26 cellular contexts compared by ENCODE assay signal in the genomic region with DNA sequence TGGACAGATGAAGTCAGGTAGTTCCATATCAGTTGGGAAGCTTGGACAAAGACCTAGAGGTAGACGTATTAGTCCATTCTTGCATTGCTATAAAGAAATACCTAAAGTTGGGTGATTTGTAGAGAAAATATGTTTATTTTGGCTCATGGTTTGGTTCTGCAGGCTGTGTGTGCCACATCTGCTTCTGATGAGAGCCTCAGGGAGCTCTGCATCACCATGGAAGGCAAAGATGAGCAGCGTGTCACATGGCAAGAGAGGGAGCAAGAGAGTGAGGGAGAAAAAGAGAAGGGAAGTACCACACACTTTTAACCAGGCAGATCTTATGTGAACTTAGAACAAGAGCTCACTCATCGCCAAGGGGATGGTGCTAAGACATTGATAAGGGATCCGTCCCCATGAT. TPM values are rescaled to one million over a fixed set of nuclear protein-coding genes. Genes with fewer than 3 reads are reported as not detected.
DNase-seq lines count a peak whose midpoint lies in the region; ATAC-seq, FAIRE-seq and TF ChIP-seq lines count a peak whose summit lies in the region.
"Had no signal": no experiment of that assay in that cellular context is flagged by ENCODE, and none has a peak within 500 bp of the region (broad histone marks: within the 10 kb centered on the region; RNA-seq: fewer than 3 reads in every experiment).

No MANE protein-coding gene starts in this region.

- no peaks in the 10 kb centered on the region for H3K9me3 ChIP-seq in pancreas
- H3K9me3 ChIP-seq: lower lobe of right lung had no signal

- TF ChIP-seq CTCF in fibroblast of mammary gland (conservative IDR thresholded peaks at IDR 0.05; ENCODE audit: control insufficient read depth, insufficient read depth, low read depth, low read length) = no peak
- TF ChIP-seq CTCF in pancreas (IDR thresholded peaks at IDR 0.05) = no peak

- H3K36me3 ChIP-seq in pancreas = no peaks in the 10 kb centered on the region
- H3K36me3 ChIP-seq: lower lobe of right lung had no signal

- intact Hi-C loops in pancreas (cut with DNase I) = no loop called here

- ATAC-seq in pancreas = no peak
- ATAC-seq in HG02885 (IDR thresholded peaks at IDR 0.05; ENCODE audit: poor library complexity, unreplicated experiment) = no peak
- ATAC-seq: activated CD8-positive, alpha-beta memory T cell treated with anti-CD3 and anti-CD28 coated beads, Interleukin-2, amount 10 ng/mL, durations not matched to agents 7 days and 5 days; GM12878; lower lobe of right lung had no signal

- FAIRE-seq in pancreas (lab: Jason Lieb, UNC) = no peak
- FAIRE-seq: GM12878 had no signal

- no peaks in the 10 kb centered on the region for H3K4me1 ChIP-seq in pancreas
- H3K4me1 ChIP-seq: lower lobe of right lung had no signal

- H3K4me3 ChIP-seq in fibroblast of mammary gland (ENCODE audit: control insufficient read depth, low read depth, low read length) (no peak overlapping the region), skeletal muscle cell (ENCODE audit: low read depth, low read length) (no peak overlapping the region), pancreas (no peak overlapping the region)
- H3K4me3 ChIP-seq: GM12878, lower lobe of right lung, skin epidermis had no signal

- H3K27ac ChIP-seq in pancreas = no peak overlapping the region
- H3K27ac ChIP-seq: lower lobe of right lung, skin epidermis, VCaP had no signal

- DNase-seq in GM04503 (ENCODE audit: low read depth) (peak; percentile 55), amniotic stem cell (lab: John Stamatoyannopoulos, UW) (peak; percentile 67), fibroblast of mammary gland (ENCODE audit: low read depth) (peak; percentile 92), skeletal muscle cell (ENCODE audit: low read depth) (peak; percentile 46), iPS-NIHi11 (ENCODE audit: low spot score) (no peak), pancreas (no peak)
- no peak for DNase-seq in activated effector memory CD4-positive, alpha-beta T cell treated with Interleukin-2 at 50 U/mL for 16 hours
- DNase-seq: activated CD4-positive, alpha-beta T cell treated with anti-CD3 and anti-CD28 coated beads, Interleukin-2, amount 10 ng/mL, durations not matched to agents 24 days and 14 days; activated CD8-positive, alpha-beta memory T cell treated with anti-CD3 and anti-CD28 coated beads, Interleukin-2, amount 10 ng/mL, durations not matched to agents 7 days and 5 days; CD8-positive, alpha-beta memory T cell; DMS53; effector CD8-positive, alpha-beta T cell; erythroblast; kidney glomerular epithelial cell; lower lobe of right lung; NCI-H1105 treated with DMSO at 0.1 percent for 48 hours; NCI-H2081 treated with DMSO at 0.1 percent for 48 hours had no signal

- 77 to 79% methylated on average over 4 of the region's 4 CpGs for WGBS in pancreas, 2 donors

- no peaks in the 10 kb centered on the region for H3K27me3 ChIP-seq in pancreas

RNA-seq across cellular contexts. Expression of gene TSACC, which starts 9.0 kb away (rescaled TPM):
- total RNA-seq in pancreas = not detected
- under 1 TPM in 1 of 2 donors, not detected in 1; 0.56 TPM for polyA plus RNA-seq in pancreas
- total RNA-seq: activated CD8-positive, alpha-beta memory T cell treated with anti-CD3 and anti-CD28 coated beads, Interleukin-2, amount 10 ng/mL, durations not matched to agents 7 days and 5 days; chondrocyte; glomerular endothelial cell; GM12878; lower lobe of right lung; subcutaneous adipose tissue had no signal

RNA-seq across cellular contexts. Expression of gene CCT3, which starts 9.2 kb away (rescaled TPM):
- 100 to 1,000 TPM in 1 of 6 donors, 10 to 100 TPM in 5; 47.1 to 107 (median 87.1) TPM for total RNA-seq in pancreas
- polyA plus RNA-seq in pancreas = 10 to 100 TPM; 58.3 to 81.5 TPM

RNA-seq across cellular contexts. Expression of gene RHBG, which starts 21.7 kb away (rescaled TPM):
- under 1 TPM; 0.16 to 1.00 (median 0.40) TPM for total RNA-seq in pancreas
- 1 to 10 TPM; 1.3 to 3.5 TPM for polyA plus RNA-seq in pancreas
- total RNA-seq: activated CD4-positive, alpha-beta T cell treated with anti-CD3 and anti-CD28 coated beads, Interleukin-2, amount 10 ng/mL, durations not matched to agents 24 days and 14 days; activated CD8-positive, alpha-beta memory T cell treated with anti-CD3 and anti-CD28 coated beads, Interleukin-2, amount 10 ng/mL, durations not matched to agents 7 days and 5 days; CD8-positive, alpha-beta memory T cell; chondrocyte; glomerular endothelial cell; GM12878; lower lobe of right lung; OCI-LY7; subcutaneous adipose tissue had no signal
- polyA plus RNA-seq: CD8-positive, alpha-beta memory T cell; GM12878 had no signal

RNA-seq across cellular contexts. Expression of gene VHLL, which starts 48.2 kb away (rescaled TPM):
- total RNA-seq in pancreas = not detected
- polyA plus RNA-seq in pancreas = under 1 TPM in 1 of 2 donors, not detected in 1; 0.19 TPM
- total RNA-seq: activated CD8-positive, alpha-beta memory T cell treated with anti-CD3 and anti-CD28 coated beads, Interleukin-2, amount 10 ng/mL, durations not matched to agents 7 days and 5 days; chondrocyte; glomerular endothelial cell; H4; lower lobe of right lung; subcutaneous adipose tissue had no signal
- polyA plus RNA-seq: CD8-positive, alpha-beta memory T cell; GM12878 had no signal

RNA-seq across cellular contexts. Expression of gene GLMP, which starts 51.9 kb away (rescaled TPM):
- total RNA-seq in pancreas = 10 to 100 TPM; 11.1 to 29.6 (median 18.1) TPM
- 10 to 100 TPM; 31.3 to 32.5 TPM for polyA plus RNA-seq in pancreas

Comparison
In these comparisons a context has a peak if more than half of its experiments do, and no peak if none do; other contexts are left out.
1. DNase-seq: peak in GM04503 (single experiment), amniotic stem cell (single experiment), fibroblast of mammary gland (single experiment) and skeletal muscle cell (single experiment); none in iPS-NIHi11 (single experiment), pancreas (0 of 6) and activated effector memory CD4-positive, alpha-beta T cell treated with Interleukin-2 at 50 U/mL for 16 hours (single experiment).